ENCODE assay signal across 8 cellular contexts in genomic region chr11:121467965-121468364, GRCh38. TPM values are rescaled to one million over a fixed set of nuclear protein-coding genes. Genes with fewer than 3 reads are reported as not detected.
DNase-seq lines count a peak whose midpoint lies in the region; ATAC-seq lines count a peak whose summit lies in the region.

No MANE protein-coding gene starts in this region.

- H3K27me3 Mint-ChIP-seq in effector memory CD8-positive, alpha-beta T cell = no peaks in the 10 kb centered on the region

- H3K27ac Mint-ChIP-seq in effector memory CD8-positive, alpha-beta T cell = peak overlapping the region; percentile 88 to 91

- peaks cover 87 to 90% of the 10 kb centered on the region in 2 donors for H3K4me1 Mint-ChIP-seq in effector memory CD8-positive, alpha-beta T cell (ENCODE audit: low read depth in 2 of 2)

- peak; percentile 67 for DNase-seq in activated CD4-positive, alpha-beta T cell treated with anti-CD3 and anti-CD28 coated beads for 1 hour
- peak; percentile 49 to 63 (median 62) for DNase-seq in effector memory CD8-positive, alpha-beta T cell
- peak; percentile 62 to 84 for DNase-seq in stimulated activated CD8-positive, alpha-beta memory T cell treated with anti-CD3 and anti-CD28 coated beads, Interleukin-15, amount 100 ng/mL, for 4 hours (ENCODE audit: low read depth in 2 of 2)
- DNase-seq in mucosa of gallbladder (ENCODE audit: low spot score) (no peak), cerebellar nuclear complex (lab: John Stamatoyannopoulos, UW) (no peak), hepatic stellate cell (ENCODE audit: low spot score) (no peak)

- H3K4me3 Mint-ChIP-seq in effector memory CD8-positive, alpha-beta T cell = peak overlapping the region; percentile 76 to 82

- H3K9me3 Mint-ChIP-seq in effector memory CD8-positive, alpha-beta T cell = no peaks in the 10 kb centered on the region

- ATAC-seq in GM18873 (IDR thresholded peaks at IDR 0.05; ENCODE audit: low FRiP score, unreplicated experiment) (peak; percentile 38), HG02973 (IDR thresholded peaks at IDR 0.05; ENCODE audit: unreplicated experiment) (peak; percentile 58)
- ATAC-seq in effector memory CD8-positive, alpha-beta T cell (replicated peaks) = peak; percentile 60

- H3K36me3 Mint-ChIP-seq in effector memory CD8-positive, alpha-beta T cell (ENCODE audit: insufficient read depth) = peaks cover 36% of the 10 kb centered on the region

RNA-seq across cellular contexts. Expression of gene SORL1, which starts 15.9 kb away (rescaled TPM):
- 71.3 TPM for total RNA-seq in mucosa of gallbladder

Comparison
In these comparisons a context has a peak if more than half of its experiments do, and no peak if none do; other contexts are left out.
1. DNase-seq: peak in activated CD4-positive, alpha-beta T cell treated with anti-CD3 and anti-CD28 coated beads for 1 hour (single experiment), effector memory CD8-positive, alpha-beta T cell (3 of 3) and stimulated activated CD8-positive, alpha-beta memory T cell treated with anti-CD3 and anti-CD28 coated beads, Interleukin-15, amount 100 ng/mL, for 4 hours (2 of 2); none in mucosa of gallbladder (single experiment), cerebellar nuclear complex (0 of 2) and hepatic stellate cell (single experiment).
2. Peak in every context shown above with its lines, with median percentiles within 50 percentile points of each other: ATAC-seq.